ENCODE assay signal across 8 cellular contexts in genomic region chr12:49130151-49131050, GRCh38. TPM values are rescaled to one million over a fixed set of nuclear protein-coding genes. Genes with fewer than 3 reads are reported as not detected.
DNase-seq lines count a peak whose midpoint lies in the region; ATAC-seq and TF ChIP-seq lines count a peak whose summit lies in the region.

No MANE protein-coding gene starts in this region.

- H3K4me3 ChIP-seq in IMR-90 (ENCODE audit: insufficient read depth, low read depth, low read length) (peak overlapping the region; percentile 82), OCI-LY7 (ENCODE audit: low read depth, low read length, poor library complexity, severe bottlenecking) (peak overlapping the region; percentile 90)

- H4K91ac ChIP-seq in IMR-90 (ENCODE audit: insufficient read depth, low read depth, low read length) = peak overlapping the region; percentile 97

- H2BK20ac ChIP-seq in IMR-90 (ENCODE audit: low read depth, low read length) = no peak overlapping the region; the same call in 1 of the 2 replicates

- TF ChIP-seq CTCF in IMR-90 (conservative IDR thresholded peaks at IDR 0.05; ENCODE audit: low read depth, low read length) (peak; percentile 97), OCI-LY7 (conservative IDR thresholded peaks at IDR 0.05; ENCODE audit: low read length) (peak; percentile 92)

- POLR2A ChIA-PET in IMR-90 (lab: Charles Lee; ENCODE audit: unreplicated experiment) = interaction anchor here (0.6 to 1.8 kb wide), 14 partner anchors 14 to 227 kb away, joined by 3 to 10 read pairs (median 4); partner anchors contain the start of gene TUBA1A
- POLR2A ChIA-PET in OCI-LY7 (lab: Charles Lee) = interaction anchor here (0.7 to 3.2 kb wide), 19 partner anchors 9 to 193 kb away, joined by 3 to 24 read pairs (median 4); partner anchors contain the start of genes RHEBL1, TROAP, TUBA1A and TUBA1C

- H3K79me1 ChIP-seq in IMR-90 (ENCODE audit: low read depth in 1 of 2, low read length in 2 of 2) = peaks cover 6 to 49% of the 10 kb centered on the region in 2 experiments

- dilution Hi-C loops in IMR-90 (cut with HindIII; ENCODE audit: low sequenced_read_pairs, unreplicated experiment) = no loop called here

- peak overlapping the region; percentile 74 for H3K18ac ChIP-seq in IMR-90 (ENCODE audit: low read depth, low read length)

- no peaks in the 10 kb centered on the region for H3K9me2 ChIP-seq in OCI-LY7 (ENCODE audit: insufficient read depth, low read length)

- H3K4me1 ChIP-seq in IMR-90 (ENCODE audit: control insufficient read depth, insufficient read depth, low read length) = peaks cover 7% of the 10 kb centered on the region
- H3K4me1 ChIP-seq in OCI-LY7 (ENCODE audit: insufficient read depth, low read length, poor library complexity, severe bottlenecking) = peaks cover 22% of the 10 kb centered on the region

- no peaks in the 10 kb centered on the region for H3K9me3 ChIP-seq in IMR-90 (ENCODE audit: control insufficient read depth, insufficient read depth, low read length)
- no peaks in the 10 kb centered on the region for H3K9me3 ChIP-seq in OCI-LY7 (ENCODE audit: low read length)

- BruUV-seq in IMR-90 (replicated peaks; lab: Mats Ljungman, UMichigan) (no TSS peak), OCI-LY7 (replicated peaks; lab: Mats Ljungman, UMichigan) (no TSS peak)

- H4K20me1 ChIP-seq in IMR-90 (ENCODE audit: insufficient read depth, low read length) (peaks cover 43% of the 10 kb centered on the region), OCI-LY7 (ENCODE audit: insufficient read depth, low read length) (peaks cover 15% of the 10 kb centered on the region)

- peak overlapping the region; percentile 30; the same call in 1 of the 3 replicates for H2BK15ac ChIP-seq in IMR-90 (ENCODE audit: low read depth, low read length)

- peak; percentile 50 for TF ChIP-seq RAD21 in IMR-90 (IDR thresholded peaks at IDR 0.05; ENCODE audit: low read length)

- H3K27me3 ChIP-seq in IMR-90 (ENCODE audit: control insufficient read depth, insufficient read depth, low read length) = no peaks in the 10 kb centered on the region

- peak overlapping the region; percentile 63 for H2BK120ac ChIP-seq in IMR-90 (ENCODE audit: low read depth, low read length)

- CTCF ChIA-PET in IMR-90 (lab: Yijun Ruan, JAX) (interaction anchor here (0.6 to 2.8 kb wide), 10 partner anchors 9 to 114 kb away, joined by 3 to 10 read pairs (median 4); no protein-coding TSS in a partner anchor), OCI-LY7 (lab: Charles Lee; ENCODE audit: unreplicated experiment) (interaction anchor here (0.7 to 2.7 kb wide), 7 partner anchors 19 to 138 kb away, joined by 3 to 14 read pairs (median 5); partner anchors contain the start of genes LMBR1L, RHEBL1 and TUBA1A)

- peak; percentile 81 for TF ChIP-seq POLR2A in IMR-90 (IDR thresholded peaks at IDR 0.05; ENCODE audit: low read depth, low read length)

- H3K36me3 ChIP-seq in IMR-90 (ENCODE audit: control insufficient read depth, insufficient read depth, low read length) (peaks cover 25% of the 10 kb centered on the region), OCI-LY7 (ENCODE audit: insufficient read depth, low read length) (peaks cover 52% of the 10 kb centered on the region)

- H3K14ac ChIP-seq in IMR-90 (replicated peaks; ENCODE audit: low read depth, low read length) = peak overlapping the region; percentile 97

- H3K4ac ChIP-seq in IMR-90 (ENCODE audit: low read depth, low read length) = peak overlapping the region; percentile 97

- DNase-seq in DMS153 (lab: John Stamatoyannopoulos, UW) (peak; percentile 86), IMR-90 (peak; percentile 93), OCI-LY7 (ENCODE audit: low spot score) (peak; percentile 97), activated T-cell treated with anti-CD3 and anti-CD28 coated beads for 4 hours (peak; percentile 86), epithelial cell of prostate (ENCODE audit: low read depth, low spot score) (peak; percentile 66), mucosa of gallbladder (ENCODE audit: low spot score) (peak; percentile 95)
- peak; percentile 76 to 89 for DNase-seq in stimulated activated CD8-positive, alpha-beta memory T cell treated with anti-CD3 and anti-CD28 coated beads, Interleukin-4, amount 100 ng/mL, for 1 hour (ENCODE audit: low read depth in 2 of 2, low spot score in 1 of 2)

- WGBS in IMR-90 (ENCODE audit: extremely low coverage in 2 of 2, insufficient read length in 1 of 2), 2 experiments = 0% methylated on average over 41 of the region's 66 CpGs; no CpG with 5 or more reads in 1 of the 2 experiments

- peak overlapping the region; percentile 99 for H3K56ac ChIP-seq in IMR-90 (ENCODE audit: extremely low read depth, insufficient read depth, low read length)

- H2AFZ ChIP-seq in IMR-90 (replicated peaks; ENCODE audit: low read length, poor library complexity) (peak overlapping the region; percentile 75), OCI-LY7 (ENCODE audit: low read length) (no peak overlapping the region)

- peak overlapping the region; percentile 96 for H2AK5ac ChIP-seq in IMR-90 (ENCODE audit: low read depth, low read length)

- in situ Hi-C loops in IMR-90 (cut with MboI; ENCODE audit: low sequenced_read_pairs) = loop anchor here (10.0 kb wide), 1 partner anchor 54 kb away; the partner anchor contains the start of gene TUBA1A

- H3K23ac ChIP-seq in IMR-90 (ENCODE audit: low read depth, low read length) = peak overlapping the region; percentile 81

- peak overlapping the region; percentile 95 for H3K9ac ChIP-seq in IMR-90 (ENCODE audit: low read depth, low read length)

- peaks cover 56% of the 10 kb centered on the region for H3K79me2 ChIP-seq in OCI-LY7 (ENCODE audit: insufficient read depth, low read depth, low read length)

- peak; percentile 49 for ATAC-seq in GM21529 (IDR thresholded peaks at IDR 0.05; ENCODE audit: unreplicated experiment)
- ATAC-seq in IMR-90 (ENCODE audit: low read depth) = peak; percentile 65

- intact Hi-C loops in IMR-90 (cut with micrococcal nuclease) (loop anchor here (1.0 to 10.0 kb wide), 3 partner anchors 58 to 134 kb away; partner anchors contain the start of genes TUBA1A and TUBA1C), OCI-LY7 (cut with micrococcal nuclease; ENCODE audit: unreplicated experiment) (loop anchor here (1.0 to 5.0 kb wide), 8 partner anchors 20 to 612 kb away; partner anchors contain the start of genes DDX23, KMT2D, LMBR1L and PRKAG1)

- no peaks in the 10 kb centered on the region for H3K9me1 ChIP-seq in IMR-90 (ENCODE audit: insufficient read depth, low read length)

- peak overlapping the region; percentile 96 for H4K5ac ChIP-seq in IMR-90 (ENCODE audit: low read depth, low read length)

- H3K27ac ChIP-seq in IMR-90 (ENCODE audit: insufficient read depth, low read length) (peak overlapping the region; percentile 89), OCI-LY7 (ENCODE audit: low read depth, low read length, poor library complexity, severe bottlenecking) (peak overlapping the region; percentile 95), epithelial cell of prostate (peak overlapping the region; percentile 95)

- peak overlapping the region; percentile 82 to 99 for H4K8ac ChIP-seq in IMR-90 (ENCODE audit: low read depth in 2 of 2, low read length in 2 of 2)

- H3K4me2 ChIP-seq in IMR-90 (ENCODE audit: low read depth, low read length) (peak overlapping the region; percentile 96), OCI-LY7 (ENCODE audit: low read length) (peak overlapping the region; percentile 90)

- H2AK9ac ChIP-seq in IMR-90 (replicated peaks; ENCODE audit: low read depth, low read length, poor library complexity) = peak overlapping the region; percentile 100

- peak overlapping the region; percentile 89 for H2BK5ac ChIP-seq in IMR-90 (ENCODE audit: low read depth, low read length, poor library complexity, severe bottlenecking)

TF ChIP-seq in IMR-90, 13 proteins besides CTCF, POLR2A, EP300 and RAD21 (continues in another document):
- TF ChIP-seq CEBPB (IDR thresholded peaks at IDR 0.05; ENCODE audit: low read depth, low read length) (no peak), MAZ (IDR thresholded peaks at IDR 0.05; ENCODE audit: borderline replicate concordance, low read depth, low read length) (peak; percentile 85; the same call in 1 of the 2 replicates)
- TF ChIP-seq, protein P1, sequence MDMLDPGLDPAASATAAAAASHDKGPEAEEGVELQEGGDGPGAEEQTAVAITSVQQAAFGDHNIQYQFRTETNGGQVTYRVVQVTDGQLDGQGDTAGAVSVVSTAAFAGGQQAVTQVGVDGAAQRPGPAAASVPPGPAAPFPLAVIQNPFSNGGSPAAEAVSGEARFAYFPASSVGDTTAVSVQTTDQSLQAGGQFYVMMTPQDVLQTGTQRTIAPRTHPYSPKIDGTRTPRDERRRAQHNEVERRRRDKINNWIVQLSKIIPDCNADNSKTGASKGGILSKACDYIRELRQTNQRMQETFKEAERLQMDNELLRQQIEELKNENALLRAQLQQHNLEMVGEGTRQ (IDR thresholded peaks at IDR 0.05; ENCODE audit: low read depth, low read length) = peak; percentile 86

RNA-seq across cellular contexts. Expression of gene TUBA1B, which starts 0.8 kb away (rescaled TPM):
- total RNA-seq in IMR-90 (2012; rRNA removed) (4,476 and 5,195 TPM in 2 replicates), OCI-LY7 (2022) (2,079 and 2,137 TPM in 2 replicates), mucosa of gallbladder (361 TPM)
- polyA plus RNA-seq in IMR-90 (2012; rRNA removed) = 4,221 and 4,665 TPM in 2 replicates
- polyA plus RNA-seq in IMR-90 (2012; cell fraction: cytosol; rRNA removed) = 3,130 and 3,490 TPM in 2 replicates
- polyA plus RNA-seq in IMR-90 (2012; cell fraction: nucleus; rRNA removed; ENCODE audit: low replicate concordance) = 1,066 and 1,464 TPM in 2 replicates
- 3,393 and 3,539 TPM in 2 replicates for total RNA-seq in OCI-LY7 (2014; rRNA removed; shearing (Covaris generic))

RNA-seq across cellular contexts. Expression of gene LMBR1L, which starts 19.8 kb away (rescaled TPM):
- total RNA-seq in IMR-90 (2012; rRNA removed) = 18.1 and 33.0 TPM in 2 replicates
- polyA plus RNA-seq in IMR-90 (2012; rRNA removed) = 44.6 and 46.3 TPM in 2 replicates
- 14.6 and 27.3 TPM in 2 replicates for polyA plus RNA-seq in IMR-90 (2012; cell fraction: cytosol; rRNA removed)
- polyA plus RNA-seq in IMR-90 (2012; cell fraction: nucleus; rRNA removed; ENCODE audit: low replicate concordance) = 151 and 243 TPM in 2 replicates
- total RNA-seq in OCI-LY7 (2014; rRNA removed; shearing (Covaris generic)) = 26.8 and 37.2 TPM in 2 replicates
- 43.6 and 48.1 TPM in 2 replicates for total RNA-seq in OCI-LY7 (2022)
- 53.1 TPM for total RNA-seq in mucosa of gallbladder

RNA-seq across cellular contexts. Expression of gene DHH, which starts 35.8 kb away (rescaled TPM):
- total RNA-seq in IMR-90 (2012; rRNA removed) (under 0.01 TPM in 2 replicates), OCI-LY7 (2022) (0.17 and 0.31 TPM in 2 replicates), mucosa of gallbladder (1.5 TPM)
- 0.01 and 0.07 TPM in 2 replicates for polyA plus RNA-seq in IMR-90 (2012; rRNA removed)
- 0.01 and 0.05 TPM in 2 replicates for polyA plus RNA-seq in IMR-90 (2012; cell fraction: cytosol; rRNA removed)
- 0.08 and 0.25 TPM in 2 replicates for polyA plus RNA-seq in IMR-90 (2012; cell fraction: nucleus; rRNA removed; ENCODE audit: low replicate concordance)
- 0.06 TPM in 1 of 2 replicates, not detected in the other for total RNA-seq in OCI-LY7 (2014; rRNA removed; shearing (Covaris generic))

RNA-seq across cellular contexts. Expression of gene TUBA1A, which starts 58.5 kb away (rescaled TPM):
- 2,389 and 2,832 TPM in 2 replicates for total RNA-seq in IMR-90 (2012; rRNA removed)
- polyA plus RNA-seq in IMR-90 (2012; rRNA removed) = 2,096 and 2,105 TPM in 2 replicates
- polyA plus RNA-seq in IMR-90 (2012; cell fraction: cytosol; rRNA removed) = 1,171 and 1,948 TPM in 2 replicates
- polyA plus RNA-seq in IMR-90 (2012; cell fraction: nucleus; rRNA removed; ENCODE audit: low replicate concordance) = 888 and 932 TPM in 2 replicates
- total RNA-seq in OCI-LY7 (2014; rRNA removed; shearing (Covaris generic)) = 189 and 214 TPM in 2 replicates
- total RNA-seq in OCI-LY7 (2022) = 136 and 159 TPM in 2 replicates
- total RNA-seq in mucosa of gallbladder = 155 TPM

Comparison
In these comparisons a context has a peak if more than half of its experiments do, and no peak if none do; other contexts are left out.
1. Peak in every context shown above with its lines: DNase-seq, ATAC-seq, H3K4me3 ChIP-seq and H3K27ac ChIP-seq.